In the genomic region with DNA sequence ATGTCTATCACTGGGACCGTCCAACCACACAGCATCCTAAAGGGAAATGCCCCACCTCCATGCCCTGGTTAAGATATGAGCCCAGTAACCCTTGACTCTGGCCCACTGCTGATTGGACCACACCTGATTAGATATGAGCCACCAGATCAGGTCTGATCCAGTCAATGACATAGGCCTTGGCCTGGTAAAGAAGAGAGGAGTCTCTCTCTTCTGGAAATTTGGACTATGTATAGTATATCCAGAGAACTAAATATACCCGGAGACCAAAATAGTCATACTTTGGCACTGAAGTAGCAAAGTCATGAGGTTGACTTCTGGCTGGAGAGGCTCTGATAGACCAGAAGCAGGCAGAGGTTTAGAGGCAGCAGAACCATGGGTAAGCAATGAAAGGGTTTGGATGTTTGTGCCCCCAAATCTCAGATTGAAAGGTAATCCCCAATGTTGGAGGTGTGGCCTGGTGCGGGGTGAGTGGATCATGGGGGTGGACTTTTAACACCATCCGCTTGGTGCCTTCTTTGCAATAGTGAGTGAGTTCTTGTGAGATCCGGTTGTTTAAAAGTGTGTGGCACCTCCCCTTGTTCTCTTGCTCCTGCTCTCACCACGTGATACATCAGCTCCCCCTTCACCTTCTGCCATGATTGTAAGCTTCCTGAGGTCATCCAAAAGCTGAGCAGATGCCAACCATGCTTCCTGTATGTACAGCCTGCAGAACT, we compare ENCODE assay signal across 25 cellular contexts.
A peak's percentile ranks its signal among the peaks of the same experiment; 100 is the strongest.
DNase-seq lines count a peak whose midpoint lies in the region; ATAC-seq lines count a peak whose summit lies in the region.
"Had no signal": no experiment of that assay in that cellular context is flagged by ENCODE, and none has a peak within 500 bp of the region (broad histone marks: within the 10 kb centered on the region; RNA-seq: fewer than 3 reads in every experiment).

No MANE protein-coding gene starts in this region.

- no peaks in the 10 kb centered on the region for H3K36me3 ChIP-seq in skeletal muscle tissue (ENCODE audit: control insufficient read depth in 3 of 3, insufficient read depth in 3 of 3, low read length in 3 of 3)
- H3K36me3 ChIP-seq: HAP-1 had no signal

- intact Hi-C loops in Right ventricle myocardium superior (cut with DNase I) (no loop called here), left ventricle myocardium superior (cut with micrococcal nuclease) (no loop called here)

- peak; percentile 92 for ATAC-seq in Right ventricle myocardium superior (ENCODE audit: poor library complexity)
- ATAC-seq in left ventricle myocardium superior = peak; percentile 93
- ATAC-seq in GM18520 (IDR thresholded peaks at IDR 0.05; ENCODE audit: unreplicated experiment) = no peak
- ATAC-seq in HG03442 (IDR thresholded peaks at IDR 0.05; ENCODE audit: unreplicated experiment) = no peak
- ATAC-seq: CD8-positive, alpha-beta T cell; GM12878 had no signal

- H3K27me3 ChIP-seq in skeletal muscle tissue (ENCODE audit: control insufficient read depth in 3 of 3, insufficient read depth in 3 of 3, low read length in 3 of 3) = no peaks in the 10 kb centered on the region

- H3K9ac ChIP-seq in skeletal muscle tissue (ENCODE audit: low read depth in 1 of 3, low read length in 3 of 3) = peak overlapping the region; percentile 45 to 69 (median 54)
- H3K9ac ChIP-seq: KMS-11 had no signal

- H3K4me3 ChIP-seq in skeletal muscle tissue (ENCODE audit: low read length in 3 of 3) = peak overlapping the region; percentile 54 to 58 (median 57)
- H3K4me3 ChIP-seq: GM12878, HAP-1, PC-9 had no signal

- peak overlapping the region; percentile 90 for H3K27ac ChIP-seq in skeletal muscle tissue (ENCODE audit: low read depth, low read length)
- H3K27ac ChIP-seq: C4-2B, HL-60, KMS-11, PC-9 had no signal

- H3K4me1 ChIP-seq in skeletal muscle tissue (ENCODE audit: control insufficient read depth in 3 of 3, insufficient read depth in 3 of 3, low read length in 3 of 3) = peaks cover 21 to 25% (median 22%) of the 10 kb centered on the region in 3 donors
- H3K4me1 ChIP-seq: HAP-1 had no signal

- no peaks in the 10 kb centered on the region for H3K9me3 ChIP-seq in skeletal muscle tissue (ENCODE audit: control insufficient read depth in 3 of 3, low read length in 3 of 3)
- H3K9me3 ChIP-seq: Caco-2, HAP-1 had no signal

- DNase-seq in Right ventricle myocardium superior (no peak), left ventricle myocardium superior (no peak), SHP77 (lab: John Stamatoyannopoulos, UW) (no peak)
- no peak for DNase-seq in stimulated activated CD4-positive, alpha-beta T cell treated with anti-CD3 and anti-CD28 coated beads, Interleukin-15, amount 100 ng/mL, for 24 hours
- DNase-seq: Caco-2; CD8-positive, alpha-beta T cell; GOT3; HFFc6; MM.1S; NCI-H1048; NCI-H1417; NCI-H1694; NCI-H2029 treated with DMSO at 0.1 percent for 48 hours; NCI-H2227 treated with DMSO at 0.1 percent for 48 hours; NCI-H526 treated with DMSO at 0.1 percent for 48 hours; PC-9; SHP77 treated with DMSO at 0.1 percent for 48 hours had no signal

Comparison
In these comparisons a context has a peak if more than half of its experiments do, and no peak if none do; other contexts are left out.
1. ATAC-seq: peak in Right ventricle myocardium superior (single experiment) and left ventricle myocardium superior (single experiment); none in GM18520 (single experiment) and HG03442 (single experiment).